8 cellular contexts compared by ENCODE assay signal in the genomic region with DNA sequence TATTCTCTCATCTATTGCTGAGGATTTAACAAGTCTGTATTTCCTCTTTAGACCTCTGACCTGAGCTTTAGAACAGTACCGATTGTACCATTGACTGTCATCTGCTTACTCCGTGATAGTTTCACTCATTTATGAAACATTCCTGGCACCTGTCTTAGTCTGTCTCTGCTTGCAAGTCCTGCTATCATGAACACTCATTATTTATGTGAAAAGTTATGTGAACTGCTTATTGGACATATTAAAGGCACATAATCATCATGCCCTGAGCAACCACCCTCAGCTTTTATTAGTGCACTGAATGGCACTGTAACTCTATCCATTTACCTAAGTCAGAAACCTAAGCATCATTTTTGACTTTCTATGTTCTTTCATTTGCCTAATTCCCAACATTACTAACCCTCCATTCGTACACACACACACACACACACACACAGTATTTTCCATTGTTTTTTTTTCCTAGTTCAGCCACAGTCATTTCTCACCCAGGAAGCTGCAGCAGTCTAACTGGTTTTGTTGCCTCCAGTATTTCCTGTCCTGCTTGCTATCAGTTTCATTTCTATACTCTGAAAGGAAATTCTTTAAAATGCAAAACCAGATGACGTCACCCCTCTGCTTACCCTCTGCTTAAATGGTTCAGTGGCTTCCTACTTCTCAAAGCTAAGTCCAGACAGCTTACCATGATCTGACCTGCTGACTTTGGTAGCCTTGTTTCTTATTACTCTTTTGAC.
DNase-seq lines count a peak whose midpoint lies in the region; ATAC-seq, FAIRE-seq and TF ChIP-seq lines count a peak whose summit lies in the region.

No MANE protein-coding gene starts in this region.

- peak overlapping the region; percentile 92 for H3K27ac Mint-ChIP-seq in activated T-helper 1 cell treated with anti-CD3 and anti-CD28 coated beads, Interleukin-12 subunit alpha, Interleukin-12 subunit beta, Interleukin-2, Interleukin-4 antibody, amounts not matched to agents 30 ng/mL and 10 ng/mL and 1 ng/mL, durations not matched to agents 14 hours and 24 hours and 36 hours

- intact Hi-C loops in activated T-helper 1 cell treated with anti-CD3 and anti-CD28 coated beads, Interleukin-12 subunit alpha, Interleukin-12 subunit beta, Interleukin-2, Interleukin-4 antibody, amounts not matched to agents 30 ng/mL and 10 ng/mL and 1 ng/mL, durations not matched to agents 14 hours and 24 hours and 36 hours (cut with micrococcal nuclease), result loop anchor here (1.0 to 5.0 kb wide), 10 partner anchors 14 to 667 kb away; partner anchors contain the start of genes HAUS1, KATNAL2 and PIAS2
- intact Hi-C loops in heart left ventricle (cut with DNase I), result no loop called here

- peaks cover 46% of the 10 kb centered on the region for H3K36me3 Mint-ChIP-seq in activated T-helper 1 cell treated with anti-CD3 and anti-CD28 coated beads, Interleukin-12 subunit alpha, Interleukin-12 subunit beta, Interleukin-2, Interleukin-4 antibody, amounts not matched to agents 30 ng/mL and 10 ng/mL and 1 ng/mL, durations not matched to agents 14 hours and 24 hours and 36 hours (ENCODE audit: low read depth)

- ATAC-seq in GM18858 (IDR thresholded peaks at IDR 0.05; ENCODE audit: unreplicated experiment), result peak; percentile 98
- ATAC-seq in HG03039 (IDR thresholded peaks at IDR 0.05; ENCODE audit: unreplicated experiment), result peak; percentile 92
- ATAC-seq in heart left ventricle, result peak; percentile 37 to 87 (median 56)

- no peak for TF ChIP-seq POLR2A in heart left ventricle (IDR thresholded peaks at IDR 0.05)

- H3K36me3 ChIP-seq in heart left ventricle (peaks cover 0 to 18% (median 5%) of the 10 kb centered on the region in 9 donors), small intestine (ENCODE audit: control insufficient read depth in 2 of 2, insufficient read depth in 2 of 2, low read length in 2 of 2) (no peaks in the 10 kb centered on the region)

- H3K9me3 ChIP-seq in heart left ventricle (no peaks in the 10 kb centered on the region), small intestine (ENCODE audit: control insufficient read depth, low read depth) (no peaks in the 10 kb centered on the region)

- FAIRE-seq in small intestine (lab: Jason Lieb, UNC), result peak; percentile 81

- no peaks in the 10 kb centered on the region for H3K27me3 ChIP-seq in heart left ventricle
- H3K27me3 ChIP-seq in small intestine (ENCODE audit: control insufficient read depth in 2 of 2, insufficient read depth in 2 of 2, low read length in 2 of 2), result no peaks in the 10 kb centered on the region

- peak overlapping the region; percentile 28 for H3K4me3 Mint-ChIP-seq in activated T-helper 1 cell treated with anti-CD3 and anti-CD28 coated beads, Interleukin-12 subunit alpha, Interleukin-12 subunit beta, Interleukin-2, Interleukin-4 antibody, amounts not matched to agents 30 ng/mL and 10 ng/mL and 1 ng/mL, durations not matched to agents 14 hours and 24 hours and 36 hours

- H3K9me3 Mint-ChIP-seq in activated T-helper 1 cell treated with anti-CD3 and anti-CD28 coated beads, Interleukin-12 subunit alpha, Interleukin-12 subunit beta, Interleukin-2, Interleukin-4 antibody, amounts not matched to agents 30 ng/mL and 10 ng/mL and 1 ng/mL, durations not matched to agents 14 hours and 24 hours and 36 hours, result no peaks in the 10 kb centered on the region

- H3K4me1 ChIP-seq in heart left ventricle (peaks cover 0 to 49% (median 22%) of the 10 kb centered on the region in 12 donors), small intestine (ENCODE audit: control insufficient read depth in 2 of 2, insufficient read depth in 1 of 2, low read depth in 1 of 2, low read length in 1 of 2) (peaks cover 0 to 6% of the 10 kb centered on the region in 2 donors)

- peak; percentile 70 for DNase-seq in A172 (ENCODE audit: low spot score)
- peak; percentile 74 for DNase-seq in NCI-H526 treated with DMSO at 0.1 percent for 48 hours (lab: John Stamatoyannopoulos, UW)
- DNase-seq in activated T-helper 1 cell treated with anti-CD3 and anti-CD28 coated beads, Interleukin-12 subunit alpha, Interleukin-12 subunit beta, Interleukin-2, Interleukin-4 antibody, amounts not matched to agents 30 ng/mL and 10 ng/mL and 1 ng/mL, durations not matched to agents 14 hours and 24 hours and 36 hours (ENCODE audit: low spot score), result peak; percentile 71
- DNase-seq in heart left ventricle, result peak in 2 of 5 donors; percentile 32 to 34
- DNase-seq in small intestine, result peak; percentile 85
- DNase-seq in NK-92 treated with Interleukin-12 subunit alpha and Interleukin-12 subunit beta, amount 100 ng/mL, for 24 hours (lab: John Stamatoyannopoulos, UW), result no peak

- TF ChIP-seq CTCF in heart left ventricle (IDR thresholded peaks at IDR 0.05), result no peak

- no peaks in the 10 kb centered on the region for H3K27me3 Mint-ChIP-seq in activated T-helper 1 cell treated with anti-CD3 and anti-CD28 coated beads, Interleukin-12 subunit alpha, Interleukin-12 subunit beta, Interleukin-2, Interleukin-4 antibody, amounts not matched to agents 30 ng/mL and 10 ng/mL and 1 ng/mL, durations not matched to agents 14 hours and 24 hours and 36 hours (ENCODE audit: insufficient read depth)

- peaks cover 75% of the 10 kb centered on the region for H3K4me1 Mint-ChIP-seq in activated T-helper 1 cell treated with anti-CD3 and anti-CD28 coated beads, Interleukin-12 subunit alpha, Interleukin-12 subunit beta, Interleukin-2, Interleukin-4 antibody, amounts not matched to agents 30 ng/mL and 10 ng/mL and 1 ng/mL, durations not matched to agents 14 hours and 24 hours and 36 hours (ENCODE audit: low read depth)

- H3K27ac ChIP-seq in heart left ventricle, result peak overlapping the region in 10 of 12 donors; percentile 8 to 80 (median 52)
- peak overlapping the region; percentile 52 to 71 for H3K27ac ChIP-seq in small intestine (ENCODE audit: low read depth in 1 of 2, low read length in 1 of 2)

- WGBS in heart left ventricle, 4 donors, result 22 to 33% (median 25%) methylated on average over 4 of the region's 4 CpGs
- 7 to 15% (median 12%) methylated on average over 4 of the region's 4 CpGs for WGBS in small intestine, 3 donors

- peak overlapping the region in 1 of 12 donors; percentile 37 for H3K4me3 ChIP-seq in heart left ventricle
- H3K4me3 ChIP-seq in small intestine (ENCODE audit: low read depth in 1 of 2, low read length in 2 of 2), result no peak overlapping the region
